In the genomic region with DNA sequence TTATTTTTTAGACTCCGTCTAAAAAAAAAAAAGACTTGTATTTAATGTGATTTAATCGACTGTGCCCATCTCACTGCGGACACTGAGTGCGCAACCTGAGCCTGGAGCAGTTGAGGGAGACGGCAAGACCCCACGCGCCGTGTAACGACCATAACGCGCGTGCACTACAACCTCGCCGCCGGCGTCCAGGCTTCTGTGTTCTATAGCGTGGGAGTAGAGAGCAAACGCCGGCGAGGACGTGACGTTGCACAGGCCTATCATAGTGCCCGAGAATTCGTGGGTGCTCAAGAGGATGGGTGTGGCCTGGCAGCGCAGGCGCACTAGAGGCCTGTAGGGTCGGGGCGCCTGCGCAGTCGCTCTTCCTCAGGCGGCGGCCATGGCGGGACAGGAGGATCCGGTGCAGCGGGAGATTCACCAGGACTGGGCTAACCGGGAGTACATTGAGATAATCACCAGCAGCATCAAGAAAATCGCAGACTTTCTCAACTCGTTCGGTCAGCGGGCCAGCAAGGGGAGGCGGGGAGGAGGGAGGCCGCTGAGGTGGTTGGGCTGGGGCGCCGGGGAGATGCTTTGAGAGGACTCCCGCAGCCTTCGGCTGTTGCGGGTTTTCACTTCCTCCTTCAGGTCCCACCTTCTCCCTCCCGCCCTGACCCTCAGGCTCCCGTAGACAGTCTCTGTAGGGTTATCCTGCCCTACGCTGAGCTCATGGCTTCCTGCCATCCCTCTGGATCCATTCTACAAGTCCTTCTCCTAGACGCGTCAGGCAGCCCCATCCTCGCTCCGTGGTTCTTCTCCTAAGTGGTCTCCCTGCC, we compare ENCODE assay signal across 1 cellular context.
TF ChIP-seq lines count a peak whose summit lies in the region.

A gene (plus strand): TSS at position 350 of the 812 bp plus-strand sequence. CDS start 27 bp downstream, at position 377.

TF ChIP-seq in GM23338, 12 proteins besides CTCF, POLR2A, EP300 and RAD21:
- no peak for TF ChIP-seq ZNF114 (CRISPR knock-in tag; IDR thresholded peaks at IDR 0.05)
- peak; percentile 99 for TF ChIP-seq POLR2AphosphoS5 (IDR thresholded peaks at IDR 0.05; ENCODE audit: low read depth)
- TF ChIP-seq CREB1 (CRISPR knock-in tag; IDR thresholded peaks at IDR 0.05; ENCODE audit: low read depth) = peak; percentile 68
